ENCODE assay signal across 13 cellular contexts in the genomic region with DNA sequence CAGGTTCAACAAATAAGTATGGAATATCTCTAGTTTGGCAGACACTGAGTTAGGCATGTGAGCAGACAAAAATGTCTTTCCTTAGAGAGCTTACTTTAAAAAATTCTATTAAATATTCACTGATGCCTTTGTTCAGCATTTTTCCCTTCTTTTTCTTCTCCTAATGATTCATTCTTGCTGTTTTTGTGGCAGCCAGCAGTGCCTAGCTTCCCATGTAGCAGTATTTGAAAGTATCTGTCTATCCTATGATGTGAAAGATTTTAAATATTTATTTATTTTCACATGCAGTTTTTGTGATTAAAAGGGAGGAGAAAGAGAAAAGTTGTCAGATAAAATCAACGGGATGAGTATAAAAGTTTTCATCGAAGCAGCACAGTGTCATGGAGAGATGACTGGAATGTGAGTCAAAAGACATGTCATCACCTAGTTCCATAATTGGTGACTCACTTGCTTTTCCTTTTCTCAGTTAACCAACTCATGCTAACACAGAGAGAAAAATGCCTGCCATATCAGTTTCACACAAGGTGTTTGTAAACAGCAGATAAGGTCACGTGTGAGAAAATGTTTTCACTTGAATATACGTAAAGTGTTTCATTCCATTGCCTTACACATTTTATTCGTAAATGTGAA.
DNase-seq lines count a peak whose midpoint lies in the region; ATAC-seq and TF ChIP-seq lines count a peak whose summit lies in the region.
"Had no signal": no experiment of that assay in that cellular context is flagged by ENCODE, and none has a peak within 500 bp of the region (broad histone marks: within the 10 kb centered on the region; RNA-seq: fewer than 3 reads in every experiment).

No MANE protein-coding gene starts in this region.

- POLR2A ChIA-PET in naive thymus-derived CD8-positive, alpha-beta T cell (lab: Charles Lee): no interaction called here
- POLR2A ChIA-PET in naive thymus-derived CD4-positive, alpha-beta T cell (lab: Charles Lee): no interaction called here

- H3K4me3 ChIP-seq in AG10803 (ENCODE audit: low read length): no peak overlapping the region
- no peak overlapping the region for H3K4me3 ChIP-seq in naive thymus-derived CD4-positive, alpha-beta T cell (ENCODE audit: low read length)
- H3K4me3 ChIP-seq: sigmoid colon had no signal

- CTCF ChIA-PET in naive thymus-derived CD4-positive, alpha-beta T cell (lab: Charles Lee): no interaction called here

- no peak for TF ChIP-seq CTCF in AG10803 (conservative IDR thresholded peaks at IDR 0.05; ENCODE audit: low read length)

- intact Hi-C loops in naive thymus-derived CD4-positive, alpha-beta T cell (cut with micrococcal nuclease): no loop called here

- no peaks in the 10 kb centered on the region for H3K27me3 ChIP-seq in naive thymus-derived CD4-positive, alpha-beta T cell (ENCODE audit: control insufficient read depth in 2 of 2, insufficient read depth in 2 of 2, low read length in 2 of 2)
- H3K27me3 ChIP-seq: sigmoid colon had no signal

- no peaks in the 10 kb centered on the region for H3K9me3 ChIP-seq in naive thymus-derived CD4-positive, alpha-beta T cell (ENCODE audit: control insufficient read depth in 2 of 3, low read length in 3 of 3)
- H3K9me3 ChIP-seq: sigmoid colon had no signal

- H3K4me3 Mint-ChIP-seq in naive thymus-derived CD8-positive, alpha-beta T cell: no peak overlapping the region
- H3K4me3 Mint-ChIP-seq in naive thymus-derived CD4-positive, alpha-beta T cell: no peak overlapping the region
- H3K4me3 Mint-ChIP-seq: stimulated activated memory B cell treated with anti-CD40 and anti-IgM and Interleukin-4, amounts not matched to agents 10 μg/mL and 1 μg/mL and 100 μg/mL, for 72 hours had no signal

- no peak overlapping the region for H3K27ac Mint-ChIP-seq in naive thymus-derived CD8-positive, alpha-beta T cell
- H3K27ac Mint-ChIP-seq in naive thymus-derived CD4-positive, alpha-beta T cell: no peak overlapping the region
- H3K27ac Mint-ChIP-seq: stimulated activated memory B cell treated with anti-CD40 and anti-IgM and Interleukin-4, amounts not matched to agents 10 μg/mL and 1 μg/mL and 100 μg/mL, for 72 hours had no signal

- no peaks in the 10 kb centered on the region for H3K4me1 Mint-ChIP-seq in naive thymus-derived CD8-positive, alpha-beta T cell
- peaks cover 0 to 2% (median 0%) of the 10 kb centered on the region in 7 donors for H3K4me1 Mint-ChIP-seq in naive thymus-derived CD4-positive, alpha-beta T cell
- H3K4me1 Mint-ChIP-seq: stimulated activated memory B cell treated with anti-CD40 and anti-IgM and Interleukin-4, amounts not matched to agents 10 μg/mL and 1 μg/mL and 100 μg/mL, for 72 hours had no signal

- no peak overlapping the region for H3K27ac ChIP-seq in naive thymus-derived CD4-positive, alpha-beta T cell (ENCODE audit: low read depth, low read length)
- H3K27ac ChIP-seq: sigmoid colon had no signal

- H3K9me3 Mint-ChIP-seq in naive thymus-derived CD8-positive, alpha-beta T cell: peaks cover 0 to 2% (median 0%) of the 10 kb centered on the region in 9 donors
- peaks cover 0 to 3% (median 0%) of the 10 kb centered on the region in 11 donors for H3K9me3 Mint-ChIP-seq in naive thymus-derived CD4-positive, alpha-beta T cell
- H3K9me3 Mint-ChIP-seq: stimulated activated memory B cell treated with anti-CD40 and anti-IgM and Interleukin-4, amounts not matched to agents 10 μg/mL and 1 μg/mL and 100 μg/mL, for 72 hours had no signal

- H3K36me3 ChIP-seq in naive thymus-derived CD4-positive, alpha-beta T cell (ENCODE audit: control insufficient read depth in 2 of 3, insufficient read depth in 3 of 3, low read length in 3 of 3): no peaks in the 10 kb centered on the region
- H3K36me3 ChIP-seq: sigmoid colon had no signal

- peaks cover 0 to 5% (median 0%) of the 10 kb centered on the region in 5 donors for H3K27me3 Mint-ChIP-seq in naive thymus-derived CD8-positive, alpha-beta T cell
- H3K27me3 Mint-ChIP-seq in naive thymus-derived CD4-positive, alpha-beta T cell: peaks cover 0 to 10% (median 6%) of the 10 kb centered on the region in 5 donors
- H3K27me3 Mint-ChIP-seq: stimulated activated memory B cell treated with anti-CD40 and anti-IgM and Interleukin-4, amounts not matched to agents 10 μg/mL and 1 μg/mL and 100 μg/mL, for 72 hours had no signal

- peak; percentile 71 for DNase-seq in AG10803 (ENCODE audit: low read depth)
- DNase-seq in LHCN-M2 (ENCODE audit: low read depth): peak; percentile 87
- peak; percentile 50 for DNase-seq in dedifferentiated amniotic fluid mesenchymal stem cell (ENCODE audit: extremely low spot score)
- peak; percentile 56 for DNase-seq in myocyte (ENCODE audit: low read depth)
- no peak for DNase-seq in UCSD-AML1 (lab: John Stamatoyannopoulos, UW; ENCODE audit: unreplicated experiment)
- no peak for DNase-seq in naive thymus-derived CD8-positive, alpha-beta T cell
- no peak for DNase-seq in naive thymus-derived CD4-positive, alpha-beta T cell
- DNase-seq: DMS 273 treated with DMSO at 0.1 percent for 48 hours, left cardiac atrium, NCI-H446 treated with DMSO at 0.1 percent for 48 hours, sigmoid colon had no signal

- no peaks in the 10 kb centered on the region for H3K36me3 Mint-ChIP-seq in naive thymus-derived CD8-positive, alpha-beta T cell
- H3K36me3 Mint-ChIP-seq in naive thymus-derived CD4-positive, alpha-beta T cell: no peaks in the 10 kb centered on the region
- H3K36me3 Mint-ChIP-seq: stimulated activated memory B cell treated with anti-CD40 and anti-IgM and Interleukin-4, amounts not matched to agents 10 μg/mL and 1 μg/mL and 100 μg/mL, for 72 hours had no signal

- H3K4me1 ChIP-seq in naive thymus-derived CD4-positive, alpha-beta T cell (ENCODE audit: control insufficient read depth in 2 of 2, insufficient read depth in 2 of 2, low read length in 2 of 2): no peaks in the 10 kb centered on the region
- H3K4me1 ChIP-seq: sigmoid colon had no signal

- no peak for ATAC-seq in GM19035 (IDR thresholded peaks at IDR 0.05; ENCODE audit: unreplicated experiment)
- ATAC-seq in naive thymus-derived CD8-positive, alpha-beta T cell: no peak
- ATAC-seq in naive thymus-derived CD4-positive, alpha-beta T cell: no peak
- ATAC-seq: stimulated activated memory B cell treated with anti-CD40 and anti-IgM and Interleukin-4, amounts not matched to agents 10 μg/mL and 1 μg/mL and 100 μg/mL, for 72 hours had no signal

Comparison
In these comparisons a context has a peak if more than half of its experiments do, and no peak if none do; other contexts are left out.
1. DNase-seq: peak in AG10803 (single experiment), LHCN-M2 (single experiment), dedifferentiated amniotic fluid mesenchymal stem cell (single experiment) and myocyte (single experiment); none in UCSD-AML1 (single experiment), naive thymus-derived CD8-positive, alpha-beta T cell (0 of 10) and naive thymus-derived CD4-positive, alpha-beta T cell (0 of 9).